ENCODE assay signal across 22 cellular contexts in the genomic region with DNA sequence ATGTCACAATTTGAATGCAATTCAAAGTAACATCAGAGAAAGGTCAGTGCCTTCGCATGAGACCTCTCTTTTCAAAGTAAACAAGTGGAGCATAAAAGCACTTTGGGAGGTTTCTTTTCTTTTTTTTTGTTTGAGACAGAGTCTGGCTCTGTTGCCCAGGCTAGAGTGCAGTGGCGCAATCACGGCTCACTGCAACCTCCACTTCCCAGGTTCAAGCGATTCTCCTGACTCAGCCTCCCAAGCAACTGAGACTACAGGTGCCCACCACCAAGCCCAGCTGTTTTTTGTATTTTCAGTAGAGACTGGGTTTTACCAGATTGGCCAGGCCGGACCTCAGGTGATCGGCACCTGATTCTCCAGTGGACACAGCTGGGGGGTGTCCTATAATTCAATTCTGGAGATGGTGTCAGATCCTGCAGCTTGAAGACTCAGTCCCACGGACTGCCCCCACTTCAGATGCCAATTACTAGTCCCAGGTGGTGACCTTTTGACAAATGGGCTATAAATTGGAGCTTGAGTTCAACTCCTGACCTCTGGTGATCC. TPM values are rescaled to one million over a fixed set of nuclear protein-coding genes. Genes with fewer than 3 reads are reported as not detected.
"Had no signal": no experiment of that assay in that cellular context is flagged by ENCODE, and none has a peak within 500 bp of the region (broad histone marks: within the 10 kb centered on the region; RNA-seq: fewer than 3 reads in every experiment).

No MANE protein-coding gene starts in this region.

- H3K27me3 ChIP-seq: gastrocnemius medialis, neutrophil, sigmoid colon, stomach, thyroid gland, vagina had no signal

- ATAC-seq: esophagus mucosa; gastrocnemius medialis; left lobe of liver; natural killer cell; stimulated activated effector memory CD8-positive, alpha-beta T cell treated with anti-CD3 and anti-CD28 coated beads, Interleukin-12 subunit alpha, Interleukin-12 subunit beta, amount 100 ng/mL, for 72 hours had no signal

- H3K4me1 Mint-ChIP-seq: natural killer cell; stimulated activated effector memory CD8-positive, alpha-beta T cell treated with anti-CD3 and anti-CD28 coated beads, Interleukin-12 subunit alpha, Interleukin-12 subunit beta, amount 100 ng/mL, for 72 hours had no signal

- H3K36me3 Mint-ChIP-seq: natural killer cell; stimulated activated effector memory CD8-positive, alpha-beta T cell treated with anti-CD3 and anti-CD28 coated beads, Interleukin-12 subunit alpha, Interleukin-12 subunit beta, amount 100 ng/mL, for 72 hours had no signal

- DNase-seq: effector CD8-positive, alpha-beta T cell; endodermal cell; foreskin fibroblast; gastrocnemius medialis; kidney; natural killer cell; sigmoid colon; stimulated activated CD4-positive, alpha-beta T cell treated with anti-CD3 and anti-CD28 coated beads, Interleukin-2, amount 100 ng/mL, for 24 hours; stimulated activated CD4-positive, alpha-beta T cell treated with anti-CD3 and anti-CD28 coated beads, Interleukin-4, amount 100 ng/mL, for 24 hours; stimulated activated naive CD4-positive, alpha-beta T cell treated with Interleukin-2 at 50 U/mL for 16 hours; stomach; thyroid gland; trophoblast cell had no signal

- H3K4me3 Mint-ChIP-seq: endodermal cell; natural killer cell; neural crest cell; stimulated activated effector memory CD8-positive, alpha-beta T cell treated with anti-CD3 and anti-CD28 coated beads, Interleukin-12 subunit alpha, Interleukin-12 subunit beta, amount 100 ng/mL, for 72 hours had no signal

- H2AFZ ChIP-seq: parathyroid adenoma had no signal

- H3K4me3 ChIP-seq: gastrocnemius medialis, sigmoid colon, stomach, thyroid gland, vagina had no signal

- H3K79me2 ChIP-seq: parathyroid adenoma had no signal

- H3K9ac ChIP-seq: parathyroid adenoma had no signal

- H3K9me3 Mint-ChIP-seq: natural killer cell; stimulated activated effector memory CD8-positive, alpha-beta T cell treated with anti-CD3 and anti-CD28 coated beads, Interleukin-12 subunit alpha, Interleukin-12 subunit beta, amount 100 ng/mL, for 72 hours had no signal

- H3K27ac ChIP-seq: epithelial cell of prostate, gastrocnemius medialis, neutrophil, parathyroid adenoma, sigmoid colon, stomach, thyroid gland, vagina had no signal

- H3K4me1 ChIP-seq: gastrocnemius medialis, parathyroid adenoma, sigmoid colon, stomach, thyroid gland, vagina had no signal

- H3K27ac Mint-ChIP-seq: endodermal cell, natural killer cell, progenitor cell of endocrine pancreas had no signal

RNA-seq across cellular contexts. Expression of a gene that starts 57.6 kb away (rescaled TPM):
- total RNA-seq: progenitor cell of endocrine pancreas had no signal
